25 cellular contexts compared by ENCODE assay signal in the genomic region with DNA sequence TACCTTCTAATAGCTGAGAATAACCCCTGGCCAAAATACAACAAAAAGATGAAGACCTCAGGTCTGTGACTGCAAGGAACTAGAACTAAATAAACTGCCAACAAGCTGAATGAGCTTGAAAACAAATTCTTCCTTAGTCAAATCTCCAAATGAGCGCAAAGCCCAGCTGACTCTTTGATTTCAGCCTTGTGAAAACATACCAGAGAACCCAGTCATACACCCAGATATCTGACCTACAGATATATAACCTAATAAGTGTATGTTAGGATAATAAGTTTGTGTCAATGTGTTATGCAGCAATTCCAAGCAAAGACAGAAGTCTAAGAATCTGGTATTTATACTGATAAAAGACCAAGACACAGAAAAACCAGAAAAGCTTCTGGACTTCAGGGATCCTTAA. TPM values are rescaled to one million over a fixed set of nuclear protein-coding genes. Genes with fewer than 3 reads are reported as not detected.
DNase-seq lines count a peak whose midpoint lies in the region; ATAC-seq, FAIRE-seq and TF ChIP-seq lines count a peak whose summit lies in the region.
"Had no signal": no experiment of that assay in that cellular context is flagged by ENCODE, and none has a peak within 500 bp of the region (broad histone marks: within the 10 kb centered on the region; RNA-seq: fewer than 3 reads in every experiment).

No MANE protein-coding gene starts in this region.

- H4K8ac ChIP-seq in H1 (ENCODE audit: extremely low read depth, insufficient read depth, low read length), result no peak overlapping the region

- H3K27ac ChIP-seq in H1 (ENCODE audit: low read depth, low read length) (no peak overlapping the region), heart left ventricle (no peak overlapping the region)
- H3K27ac ChIP-seq: BLaER1, Peyer's patch, SK-N-MC had no signal

- no peaks in the 10 kb centered on the region for H3K27me3 ChIP-seq in H1 (replicated peaks in 1 of 4; ENCODE audit: control insufficient read depth in 3 of 4, extremely low read depth in 1 of 4, insufficient read depth in 3 of 4, low read length in 3 of 4)
- no peaks in the 10 kb centered on the region for H3K27me3 ChIP-seq in heart left ventricle
- H3K27me3 ChIP-seq: BLaER1, MG63, Peyer's patch had no signal

- H3K4me1 ChIP-seq in H1 (replicated peaks in 1 of 4; ENCODE audit: control insufficient read depth in 3 of 4, insufficient read depth in 4 of 4, low read length in 3 of 4) (no peaks in the 10 kb centered on the region), heart left ventricle (no peaks in the 10 kb centered on the region)
- H3K4me1 ChIP-seq: BLaER1, Peyer's patch had no signal

- no peak for TF ChIP-seq EP300 in H1 (IDR thresholded peaks at IDR 0.05; ENCODE audit: borderline replicate concordance in 1 of 2, low read depth in 2 of 2, low read length in 2 of 2)

- no peak overlapping the region for H3K14ac ChIP-seq in H1 (ENCODE audit: insufficient read length)

- no peak overlapping the region for H2BK20ac ChIP-seq in H1 (ENCODE audit: low read length)

- H4K5ac ChIP-seq in H1 (ENCODE audit: insufficient read length, low read depth, low read length), result no peak overlapping the region

- no peaks in the 10 kb centered on the region for H3K23me2 ChIP-seq in H1 (ENCODE audit: low read depth, low read length)

- H3K4me1 Mint-ChIP-seq in mesothelial cell of epicardium, result peaks cover 14% of the 10 kb centered on the region
- H3K4me1 Mint-ChIP-seq in activated CD4-positive, alpha-beta memory T cell treated with anti-CD3 and anti-CD28 coated beads, Interleukin-2, amount 10 ng/mL, durations not matched to agents 7 days and 5 days, result no peaks in the 10 kb centered on the region
- H3K4me1 Mint-ChIP-seq: CD4-positive, CD25-positive, alpha-beta regulatory T cell had no signal

- TF ChIP-seq CTCF in H1 (IDR thresholded peaks at IDR 0.05; ENCODE audit: control extremely low read depth in 1 of 3, insufficient read depth in 1 of 3, low read depth in 1 of 3, low read length in 3 of 3) (no peak), mesothelial cell of epicardium (IDR thresholded peaks at IDR 0.05; ENCODE audit: unreplicated experiment) (no peak), heart left ventricle (IDR thresholded peaks at IDR 0.05) (no peak)

- H3K27ac Mint-ChIP-seq in mesothelial cell of epicardium, result peak overlapping the region; percentile 67
- no peak overlapping the region for H3K27ac Mint-ChIP-seq in activated CD4-positive, alpha-beta memory T cell treated with anti-CD3 and anti-CD28 coated beads, Interleukin-2, amount 10 ng/mL, durations not matched to agents 7 days and 5 days
- H3K27ac Mint-ChIP-seq: CD4-positive, CD25-positive, alpha-beta regulatory T cell had no signal

- peak; percentile 11 for DNase-seq in HS-27A (ENCODE audit: low read depth)
- DNase-seq in astrocyte of the hippocampus (ENCODE audit: low read depth, low spot score), result peak; percentile 2
- no peak for DNase-seq in H1 (ENCODE audit: low read depth in 1 of 2, low spot score in 2 of 2)
- DNase-seq in mesothelial cell of epicardium (ENCODE audit: low spot score in 2 of 2, unreplicated experiment in 2 of 2), result no peak
- no peak for DNase-seq in activated effector memory CD4-positive, alpha-beta T cell treated with anti-CD3 and anti-CD28 coated beads, Interleukin-2, amount 50 U/mL, for 16 hours
- DNase-seq in activated CD4-positive, alpha-beta memory T cell treated with anti-CD3 and anti-CD28 coated beads, Interleukin-2, amount 10 ng/mL, durations not matched to agents 7 days and 5 days, result no peak
- no peak for DNase-seq in heart left ventricle
- DNase-seq: CD4-positive, CD25-positive, alpha-beta regulatory T cell; DMS153; DND-41; H7; KBM-7; MG63; NCI-H1105 treated with DMSO at 0.1 percent for 48 hours; NCI-H146; NCI-H1930; NCI-H2107; NCI-H526 treated with DMSO at 0.1 percent for 48 hours; Peyer's patch; SIG-M5 had no signal

- no peak overlapping the region for H3K4ac ChIP-seq in H1 (replicated peaks; ENCODE audit: insufficient read length, low read depth, low read length)

- no peaks in the 10 kb centered on the region for H3K36me3 Mint-ChIP-seq in mesothelial cell of epicardium
- H3K36me3 Mint-ChIP-seq in activated CD4-positive, alpha-beta memory T cell treated with anti-CD3 and anti-CD28 coated beads, Interleukin-2, amount 10 ng/mL, durations not matched to agents 7 days and 5 days (ENCODE audit: low read depth), result no peaks in the 10 kb centered on the region
- H3K36me3 Mint-ChIP-seq: CD4-positive, CD25-positive, alpha-beta regulatory T cell had no signal

- ATAC-seq in HG03196 (IDR thresholded peaks at IDR 0.05; ENCODE audit: unreplicated experiment) (no peak), heart left ventricle (no peak)

- H2AFZ ChIP-seq in H1 (ENCODE audit: low read length), result peak overlapping the region; percentile 34; the same call in 1 of the 2 replicates

- no peak overlapping the region for H2BK120ac ChIP-seq in H1 (replicated peaks; ENCODE audit: low read depth, low read length)

- no peaks in the 10 kb centered on the region for H3K36me3 ChIP-seq in H1 (ENCODE audit: control insufficient read depth in 2 of 4, insufficient read depth in 4 of 4, low read length in 3 of 4)
- H3K36me3 ChIP-seq in heart left ventricle, result no peaks in the 10 kb centered on the region
- H3K36me3 ChIP-seq: BLaER1, MG63, Peyer's patch had no signal

- TF ChIP-seq POLR2A in H1 (IDR thresholded peaks at IDR 0.05; ENCODE audit: control extremely low read depth in 1 of 2, low read depth in 2 of 2, low read length in 2 of 2), result no peak
- no peak for TF ChIP-seq POLR2A in heart left ventricle (IDR thresholded peaks at IDR 0.05)

- H3K4me3 Mint-ChIP-seq in mesothelial cell of epicardium, result no peak overlapping the region
- no peak overlapping the region for H3K4me3 Mint-ChIP-seq in activated CD4-positive, alpha-beta memory T cell treated with anti-CD3 and anti-CD28 coated beads, Interleukin-2, amount 10 ng/mL, durations not matched to agents 7 days and 5 days
- H3K4me3 Mint-ChIP-seq: CD4-positive, CD25-positive, alpha-beta regulatory T cell had no signal

- no peak for TF ChIP-seq RAD21 in H1 (IDR thresholded peaks at IDR 0.05 in 1 of 2, conservative IDR thresholded peaks at IDR 0.05 in 1 of 2; ENCODE audit: low read depth in 2 of 2, low read length in 2 of 2)

- no peak overlapping the region for H2BK15ac ChIP-seq in H1 (ENCODE audit: low read length)

- H2BK5ac ChIP-seq in H1 (ENCODE audit: low read depth, low read length), result no peak overlapping the region

- CTCF ChIA-PET in H1 (lab: Charles Lee; ENCODE audit: partially characterized antibody), result interaction anchor here (1.0 kb wide), 1 partner anchor 8 kb away, joined by 7 read pairs; no protein-coding TSS in a partner anchor
- CTCF ChIA-PET in activated CD4-positive, alpha-beta memory T cell treated with anti-CD3 and anti-CD28 coated beads, Interleukin-2, amount 10 ng/mL, durations not matched to agents 7 days and 5 days (lab: Charles Lee), result no interaction called here

- H3K27me3 Mint-ChIP-seq in mesothelial cell of epicardium (ENCODE audit: low read depth), result no peaks in the 10 kb centered on the region
- H3K27me3 Mint-ChIP-seq in activated CD4-positive, alpha-beta memory T cell treated with anti-CD3 and anti-CD28 coated beads, Interleukin-2, amount 10 ng/mL, durations not matched to agents 7 days and 5 days, result no peaks in the 10 kb centered on the region
- H3K27me3 Mint-ChIP-seq: CD4-positive, CD25-positive, alpha-beta regulatory T cell had no signal

- H3K18ac ChIP-seq in H1 (ENCODE audit: extremely low read depth, low read length), result no peak overlapping the region

- H4K20me1 ChIP-seq in H1 (replicated peaks in 1 of 2; ENCODE audit: control insufficient read depth in 1 of 2, insufficient read depth in 2 of 2, low read length in 2 of 2), result no peaks in the 10 kb centered on the region
- H4K20me1 ChIP-seq: BLaER1 had no signal

- no peak overlapping the region for H4K91ac ChIP-seq in H1 (replicated peaks; ENCODE audit: insufficient read length, low read length)

- peaks cover 6% of the 10 kb centered on the region for H3K9me3 Mint-ChIP-seq in mesothelial cell of epicardium
- peaks cover 2% of the 10 kb centered on the region for H3K9me3 Mint-ChIP-seq in activated CD4-positive, alpha-beta memory T cell treated with anti-CD3 and anti-CD28 coated beads, Interleukin-2, amount 10 ng/mL, durations not matched to agents 7 days and 5 days

- no peak overlapping the region for H3K56ac ChIP-seq in H1 (replicated peaks; ENCODE audit: insufficient read length, low read depth, low read length)

- H2BK12ac ChIP-seq in H1 (ENCODE audit: low read depth, low read length), result no peak overlapping the region

- H3K4me2 ChIP-seq in H1 (ENCODE audit: insufficient read depth in 1 of 2, low read depth in 2 of 2, low read length in 2 of 2), result no peak overlapping the region
- H3K4me2 ChIP-seq: BLaER1 had no signal

- H3K79me2 ChIP-seq in H1 (ENCODE audit: control insufficient read depth in 1 of 2, insufficient read depth in 2 of 2, low read length in 2 of 2), result no peaks in the 10 kb centered on the region

- H3K4me3 ChIP-seq in H1 (ENCODE audit: extremely low read depth in 1 of 4, insufficient read depth in 2 of 4, low read depth in 3 of 4, low read length in 4 of 4) (no peak overlapping the region), heart left ventricle (no peak overlapping the region)
- H3K4me3 ChIP-seq: BLaER1, MG63, Peyer's patch, SK-N-MC had no signal

- H3K9ac ChIP-seq in H1 (replicated peaks in 1 of 4; ENCODE audit: extremely low read depth in 1 of 4, low read depth in 3 of 4, low read length in 3 of 4), result no peak overlapping the region
- H3K9ac ChIP-seq: BLaER1 had no signal

- H2AK5ac ChIP-seq in H1 (ENCODE audit: low read depth, low read length), result no peak overlapping the region

- H3K23ac ChIP-seq in H1 (ENCODE audit: insufficient read length), result no peak overlapping the region

- H3K9me3 ChIP-seq in H1 (ENCODE audit: insufficient read depth in 2 of 2, low read depth in 1 of 2, low read length in 1 of 2), result no peaks in the 10 kb centered on the region
- no peaks in the 10 kb centered on the region for H3K9me3 ChIP-seq in heart left ventricle
- H3K9me3 ChIP-seq: BLaER1, MG63, Peyer's patch had no signal

- intact Hi-C loops in heart left ventricle (cut with DNase I), result no loop called here

- FAIRE-seq in H1 (lab: Jason Lieb, UNC), result no peak
- FAIRE-seq: A204.1 had no signal

- POLR2A ChIA-PET in H1 (lab: Charles Lee; ENCODE audit: partially characterized antibody), result no interaction called here
- POLR2A ChIA-PET in activated CD4-positive, alpha-beta memory T cell treated with anti-CD3 and anti-CD28 coated beads, Interleukin-2, amount 10 ng/mL, durations not matched to agents 7 days and 5 days (lab: Charles Lee), result no interaction called here

- WGBS in H1 (ENCODE audit: extremely low coverage in 1 of 2, insufficient coverage in 1 of 2, insufficient read length in 1 of 2, insufficient replicate concordance in 2 of 2, low coverage in 1 of 2, low lambda C conversion rate in 2 of 2, missing lambda C conversion rate in 1 of 2), 2 experiments, result 48% methylated on average over 1 of the region's 1 CpG; no CpG with 5 or more reads in 1 of the 2 experiments
- 40 to 85% (median 61%) methylated on average over 1 of the region's 1 CpG for WGBS in heart left ventricle, 4 donors

- no peaks in the 10 kb centered on the region for H3K79me1 ChIP-seq in H1 (ENCODE audit: low read depth, low read length)

RNA-seq across cellular contexts. Expression of gene ADGRL3, which starts 38.0 kb away (rescaled TPM):
- 13.0 and 14.0 TPM in 2 replicates for total RNA-seq in H1 (2021; fragmentation: NEBNext Ultra II Directional; extraction: Animal tissue kit (Norgen Biotek cat#: 25700))
- 3.9 and 6.6 TPM in 2 replicates for polyA plus RNA-seq in H1 (2011; rRNA removed)
- polyA plus RNA-seq in H1 (2011; cell fraction: cytosol; rRNA removed), result 6.3 TPM
- polyA plus RNA-seq in H1 (2011; cell fraction: nucleus; rRNA removed), result 6.1 TPM
- 4.9 to 7.9 TPM (median 6.1 TPM) in 4 replicates for polyA plus RNA-seq in H1 (2012, experiment 1 of 2)
- polyA plus RNA-seq in H1 (2012, experiment 2 of 2), result 0.37 TPM
- 10.1 TPM for polyA plus RNA-seq in H1 (2013, experiment 1 of 2)
- polyA plus RNA-seq in H1 (2013, experiment 2 of 2), result 9.8 TPM
- polyA minus RNA-seq in H1 (2011; rRNA and poly(A)+ RNA removed), result 28.4 and 41.8 TPM in 2 replicates
- 9.8 TPM for polyA minus RNA-seq in H1 (2011; cell fraction: cytosol; rRNA and poly(A)+ RNA removed)
- polyA minus RNA-seq in H1 (2011; cell fraction: nucleus; rRNA and poly(A)+ RNA removed), result 64.7 TPM
- 64.7 to 70.1 TPM (median 68.3 TPM) in 3 replicates for total RNA-seq in mesothelial cell of epicardium
- not detected for total RNA-seq in activated CD4-positive, alpha-beta memory T cell treated with anti-CD3 and anti-CD28 coated beads, Interleukin-2, amount 10 ng/mL, durations not matched to agents 7 days and 5 days
- 10 to 100 TPM in 5 of 9 donors, 1 to 10 TPM in 4; 3.4 to 24.4 (median 11.9) TPM for total RNA-seq in heart left ventricle
- 1 to 10 TPM in 1 of 2 donors, under 1 TPM in 1; 0.84 to 1.8 TPM for polyA plus RNA-seq in heart left ventricle
- total RNA-seq: CD4-positive, CD25-positive, alpha-beta regulatory T cell; OCI-LY7 had no signal
- polyA plus RNA-seq: CD4-positive, CD25-positive, alpha-beta regulatory T cell had no signal

Comparison
In these comparisons a context has a peak if more than half of its experiments do, and no peak if none do; other contexts are left out.
1. DNase-seq: peak in HS-27A (single experiment) and astrocyte of the hippocampus (single experiment); none in H1 (0 of 2), mesothelial cell of epicardium (0 of 2), activated effector memory CD4-positive, alpha-beta T cell treated with anti-CD3 and anti-CD28 coated beads, Interleukin-2, amount 50 U/mL, for 16 hours (single experiment), activated CD4-positive, alpha-beta memory T cell treated with anti-CD3 and anti-CD28 coated beads, Interleukin-2, amount 10 ng/mL, durations not matched to agents 7 days and 5 days (single experiment) and heart left ventricle (0 of 5).
2. RNA of gene ADGRL3, which starts 38.0 kb away (total RNA-seq): 64.7 to 70.1 TPM in mesothelial cell of epicardium, 13.0 to 14.0 TPM in H1 and 3.4 to 24.4 TPM in heart left ventricle; not detected in activated CD4-positive, alpha-beta memory T cell treated with anti-CD3 and anti-CD28 coated beads, Interleukin-2, amount 10 ng/mL, durations not matched to agents 7 days and 5 days; every median in the first group is over 4 times any median in the second.